In the genomic region with DNA sequence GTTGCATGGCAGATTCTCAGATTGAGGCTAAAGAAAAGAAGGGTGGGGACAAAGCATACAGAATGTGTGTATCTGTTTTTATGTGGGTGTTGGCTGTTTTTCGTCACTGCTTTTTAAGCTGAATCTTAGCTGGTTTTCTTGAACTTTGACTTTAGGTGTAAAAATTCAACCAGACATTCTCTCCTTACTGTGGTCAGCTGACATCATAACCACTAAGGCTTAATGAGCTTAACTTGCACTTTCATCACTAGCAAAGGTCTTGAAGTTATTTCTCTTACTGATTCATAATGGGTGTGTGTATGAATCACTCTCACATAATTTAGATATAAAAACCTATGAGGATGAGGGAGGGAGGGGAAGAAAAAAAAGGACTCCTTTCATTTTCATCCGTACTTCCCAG, we compare ENCODE assay signal across 9 cellular contexts. TPM values are rescaled to one million over a fixed set of nuclear protein-coding genes. Genes with fewer than 3 reads are reported as not detected.
DNase-seq lines count a peak whose midpoint lies in the region; ATAC-seq and TF ChIP-seq lines count a peak whose summit lies in the region.
"Had no signal": no experiment of that assay in that cellular context is flagged by ENCODE, and none has a peak within 500 bp of the region (broad histone marks: within the 10 kb centered on the region; RNA-seq: fewer than 3 reads in every experiment).

No MANE protein-coding gene starts in this region.

- H3K27ac Mint-ChIP-seq in endodermal cell, result no peak overlapping the region

- no TSS peak for BruUV-seq in OCI-LY7 (replicated peaks; lab: Mats Ljungman, UMichigan)

- no peaks in the 10 kb centered on the region for H3K27me3 Mint-ChIP-seq in endodermal cell (ENCODE audit: insufficient read depth)
- H3K27me3 Mint-ChIP-seq: IgD-negative memory B cell had no signal

- H3K4me3 ChIP-seq in left lung (no peak overlapping the region), endodermal cell (ENCODE audit: low read length) (no peak overlapping the region), OCI-LY7 (ENCODE audit: low read depth, low read length, poor library complexity, severe bottlenecking) (no peak overlapping the region)

- H3K9me2 ChIP-seq in OCI-LY7 (ENCODE audit: insufficient read depth, low read length), result no peaks in the 10 kb centered on the region

- H4K20me1 ChIP-seq in OCI-LY7 (ENCODE audit: insufficient read depth, low read length), result 0 out of 2 replicates have a peak, but pooled peaks cover under 1% of the 10 kb centered on the region

- POLR2A ChIA-PET in OCI-LY7 (lab: Charles Lee), result interaction anchor here (0.6 to 1.1 kb wide), 5 partner anchors 8 to 121 kb away, joined by 3 to 8 read pairs (median 3); no protein-coding TSS in a partner anchor

- H3K27me3 ChIP-seq in left lung, result no peaks in the 10 kb centered on the region
- no peaks in the 10 kb centered on the region for H3K27me3 ChIP-seq in endodermal cell (ENCODE audit: control insufficient read depth, insufficient read depth, low read length, poor library complexity, severe bottlenecking)

- peaks cover 9 to 33% of the 10 kb centered on the region in 2 donors for H3K4me1 ChIP-seq in left lung
- H3K4me1 ChIP-seq in endodermal cell (ENCODE audit: control insufficient read depth, insufficient read depth, low read length), result no peaks in the 10 kb centered on the region
- peaks cover 6% of the 10 kb centered on the region for H3K4me1 ChIP-seq in OCI-LY7 (ENCODE audit: insufficient read depth, low read length, poor library complexity, severe bottlenecking)

- H3K36me3 Mint-ChIP-seq in endodermal cell (ENCODE audit: low read depth), result peaks cover 35% of the 10 kb centered on the region

- WGBS in endodermal cell (ENCODE audit: insufficient coverage in 1 of 2, insufficient read length in 1 of 2), 2 experiments, result 100% methylated on average over 1 of the region's 2 CpGs

- TF ChIP-seq CTCF in left lung (IDR thresholded peaks at IDR 0.05) (no peak), endodermal cell (conservative IDR thresholded peaks at IDR 0.05) (no peak), OCI-LY7 (conservative IDR thresholded peaks at IDR 0.05; ENCODE audit: low read length) (no peak)

- no peak overlapping the region for H3K4me2 ChIP-seq in OCI-LY7 (ENCODE audit: low read length)

- no peak overlapping the region for H3K9ac ChIP-seq in endodermal cell (ENCODE audit: extremely low read depth, low read length, poor library complexity, severe bottlenecking)

- DNase-seq in stimulated activated CD4-positive, alpha-beta T cell treated with anti-CD3 and anti-CD28 coated beads, Interleukin-4, amount 100 ng/mL, for 24 hours, result peak; percentile 30
- no peak for DNase-seq in stimulated activated CD4-positive, alpha-beta T cell treated with anti-CD3 and anti-CD28 coated beads, Interleukin-4, amount 100 ng/mL, for 1 hour
- DNase-seq in amniotic epithelial cell (ENCODE audit: low read depth) (peak; percentile 98), left lung (no peak), endodermal cell (no peak), OCI-LY7 (ENCODE audit: low spot score) (no peak)

- peak; percentile 33 for ATAC-seq in left lung
- no peak for ATAC-seq in GM18520 (IDR thresholded peaks at IDR 0.05; ENCODE audit: unreplicated experiment)
- no peak for ATAC-seq in GM21576 (IDR thresholded peaks at IDR 0.05; ENCODE audit: unreplicated experiment)

- H3K9me3 Mint-ChIP-seq in endodermal cell, result no peaks in the 10 kb centered on the region
- H3K9me3 Mint-ChIP-seq: IgD-negative memory B cell had no signal

- peaks cover 9% of the 10 kb centered on the region for H3K79me2 ChIP-seq in OCI-LY7 (ENCODE audit: insufficient read depth, low read depth, low read length)

- H3K27ac ChIP-seq in left lung (peak overlapping the region; percentile 53 to 68), endodermal cell (ENCODE audit: low read depth, low read length) (no peak overlapping the region), OCI-LY7 (ENCODE audit: low read depth, low read length, poor library complexity, severe bottlenecking) (no peak overlapping the region)

- CTCF ChIA-PET in OCI-LY7 (lab: Charles Lee; ENCODE audit: unreplicated experiment), result no interaction called here

- H2AFZ ChIP-seq in OCI-LY7 (ENCODE audit: low read length), result no peak overlapping the region

- H3K4me3 Mint-ChIP-seq in endodermal cell, result no peak overlapping the region
- H3K4me3 Mint-ChIP-seq: IgD-negative memory B cell had no signal

- H3K36me3 ChIP-seq in left lung (peaks cover 0 to 40% of the 10 kb centered on the region in 2 donors), endodermal cell (ENCODE audit: control insufficient read depth, insufficient read depth, low read length) (peaks cover 19% of the 10 kb centered on the region), OCI-LY7 (ENCODE audit: insufficient read depth, low read length) (peaks cover 20% of the 10 kb centered on the region)

- peaks cover 1% of the 10 kb centered on the region for H3K4me1 Mint-ChIP-seq in endodermal cell

- no peaks in the 10 kb centered on the region for H3K9me3 ChIP-seq in left lung
- H3K9me3 ChIP-seq in endodermal cell (ENCODE audit: control insufficient read depth, low read length), result no peaks in the 10 kb centered on the region
- no peaks in the 10 kb centered on the region for H3K9me3 ChIP-seq in OCI-LY7 (ENCODE audit: low read length)

- intact Hi-C loops in left lung (cut with DNase I), result no loop called here
- intact Hi-C loops in OCI-LY7 (cut with micrococcal nuclease; ENCODE audit: unreplicated experiment), result no loop called here

RNA-seq across cellular contexts. Expression of a gene that starts 4.0 kb away (rescaled TPM):
- total RNA-seq in left lung (10 to 100 TPM; 12.8 to 24.1 TPM), endodermal cell (10 to 100 TPM; 88.4 to 95.4 TPM), OCI-LY7 (2022) (132 and 156 TPM in 2 replicates)
- polyA plus RNA-seq in endodermal cell (2013, experiment 1 of 2), result 37.8 TPM
- 33.8 TPM for polyA plus RNA-seq in endodermal cell (2013, experiment 2 of 2)
- total RNA-seq in OCI-LY7 (2014; rRNA removed; shearing (Covaris generic)), result 72.3 and 75.2 TPM in 2 replicates

RNA-seq across cellular contexts. Expression of a gene that starts 25.3 kb away (rescaled TPM):
- 10 to 100 TPM; 54.7 to 62.6 TPM for total RNA-seq in left lung
- 10 to 100 TPM; 22.7 to 27.6 TPM for total RNA-seq in endodermal cell
- polyA plus RNA-seq in endodermal cell (2013, experiment 1 of 2), result 51.2 TPM
- polyA plus RNA-seq in endodermal cell (2013, experiment 2 of 2), result 49.4 TPM
- 3.1 and 5.7 TPM in 2 replicates for total RNA-seq in OCI-LY7 (2014; rRNA removed; shearing (Covaris generic))
- total RNA-seq in OCI-LY7 (2022), result 8.0 and 8.6 TPM in 2 replicates

Comparison
In these comparisons a context has a peak if more than half of its experiments do, and no peak if none do; other contexts are left out.
1. DNase-seq: peak in stimulated activated CD4-positive, alpha-beta T cell treated with anti-CD3 and anti-CD28 coated beads, Interleukin-4, amount 100 ng/mL, for 24 hours (single experiment) and amniotic epithelial cell (single experiment); none in stimulated activated CD4-positive, alpha-beta T cell treated with anti-CD3 and anti-CD28 coated beads, Interleukin-4, amount 100 ng/mL, for 1 hour (single experiment), left lung (0 of 2), endodermal cell (single experiment) and OCI-LY7 (single experiment).
2. H3K27ac ChIP-seq: peak in left lung (2 of 2); none in endodermal cell (single experiment) and OCI-LY7 (single experiment).